ENCODE assay signal across 37 cellular contexts in the genomic region with DNA sequence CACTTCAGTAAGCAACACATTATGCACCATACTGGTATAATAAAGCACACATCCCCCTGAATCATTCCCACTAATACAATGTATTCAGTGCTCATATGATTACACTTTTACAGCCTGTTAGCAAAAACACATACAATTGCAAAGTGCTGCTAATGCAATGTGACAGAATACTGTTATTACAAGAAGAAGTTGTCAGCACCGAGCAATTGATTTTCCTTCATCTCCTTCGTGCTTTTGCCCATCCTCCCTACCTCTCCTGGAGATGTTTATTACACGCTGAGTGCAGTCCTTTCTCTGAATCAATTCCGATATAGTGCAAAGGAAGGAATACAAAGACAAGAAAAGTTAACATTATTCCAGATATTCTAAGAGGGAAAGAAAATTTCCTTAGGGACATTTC.
"Had no signal": no experiment of that assay in that cellular context is flagged by ENCODE, and none has a peak within 500 bp of the region (broad histone marks: within the 10 kb centered on the region; RNA-seq: fewer than 3 reads in every experiment).

No MANE protein-coding gene starts in this region.

- H3K4me3 ChIP-seq: ascending aorta, cardiac muscle cell had no signal

- H3K9me3 ChIP-seq: ascending aorta had no signal

- DNase-seq: activated CD4-positive, alpha-beta memory T cell treated with anti-CD3 and anti-CD28 coated beads, Interleukin-2, amount 10 ng/mL, durations not matched to agents 7 days and 5 days; activated CD4-positive, alpha-beta T cell treated with anti-CD3 and anti-CD28 coated beads for 1 hour; activated CD4-positive, alpha-beta T cell treated with anti-CD3 and anti-CD28 coated beads for 36 hours; activated CD4-positive, alpha-beta T cell treated with anti-CD3 and anti-CD28 coated beads for 48 hours; activated CD4-positive, alpha-beta T cell treated with anti-CD3 and anti-CD28 coated beads, Interleukin-2, amount 10 ng/mL, durations not matched to agents 7 days and 5 days; activated CD4-positive, alpha-beta T cell treated with anti-CD3 and anti-CD28 coated beads, Interleukin-2, amount 50 U/mL, for 48 hours; activated CD4-positive, CD25-positive, alpha-beta regulatory T cell; activated CD8-positive, alpha-beta memory T cell treated with anti-CD3 and anti-CD28 coated beads for 24 hours; activated CD8-positive, alpha-beta memory T cell treated with anti-CD3 and anti-CD28 coated beads, Interleukin-2, amount 10 ng/mL, durations not matched to agents 7 days and 5 days; activated CD8-positive, alpha-beta memory T cell treated with anti-CD3 and anti-CD28 coated beads, Interleukin-2, amount 50 U/mL, for 48 hours; activated CD8-positive, alpha-beta T cell treated with anti-CD3 and anti-CD28 coated beads, Interleukin-2, amount 10 ng/mL, durations not matched to agents 7 days and 5 days; activated effector memory CD4-positive, alpha-beta T cell treated with Interleukin-2 at 50 U/mL for 16 hours; activated gamma-delta T cell; activated naive CD4-positive, alpha-beta T cell treated with anti-CD3 and anti-CD28 coated beads, Interleukin-2, amount 10 ng/mL, durations not matched to agents 7 days and 5 days; activated naive CD4-positive, alpha-beta T cell treated with Interleukin-2 at 50 U/mL for 16 hours; activated naive CD8-positive, alpha-beta T cell treated with anti-CD3 and anti-CD28 coated beads, Interleukin-2, amount 10 ng/mL, durations not matched to agents 7 days and 5 days; activated naive CD8-positive, alpha-beta T cell treated with anti-CD3 and anti-CD28 coated beads, Interleukin-2, amount 50 U/mL, for 24 hours; activated T-cell treated with anti-CD3 and anti-CD28 coated beads, Interleukin-2, amount 50 U/mL, for 24 hours; activated T-cell treated with anti-CD3 and anti-CD28 coated beads, Interleukin-2, amount 50 U/mL, for 48 hours; amygdala; anterior cingulate cortex; caudate nucleus; cerebellar nuclear complex; T-helper 1 cell; T-helper 2 cell; T-helper 9 cell; WERI-Rb-1 had no signal

- H3K4me1 Mint-ChIP-seq: activated CD4-positive, alpha-beta memory T cell treated with anti-CD3 and anti-CD28 coated beads, Interleukin-2, amount 10 ng/mL, durations not matched to agents 7 days and 5 days; activated CD4-positive, alpha-beta T cell treated with anti-CD3 and anti-CD28 coated beads for 36 hours; activated CD4-positive, alpha-beta T cell treated with anti-CD3 and anti-CD28 coated beads, Interleukin-2, amount 10 ng/mL, durations not matched to agents 7 days and 5 days; activated CD8-positive, alpha-beta memory T cell treated with anti-CD3 and anti-CD28 coated beads, Interleukin-2, amount 10 ng/mL, durations not matched to agents 7 days and 5 days; activated naive CD4-positive, alpha-beta T cell treated with anti-CD3 and anti-CD28 coated beads, Interleukin-2, amount 10 ng/mL, durations not matched to agents 7 days and 5 days; activated naive CD4-positive, alpha-beta T cell treated with anti-CD3 and anti-CD28 coated beads, Interleukin-2, amount 50 U/mL, for 24 hours; activated naive CD8-positive, alpha-beta T cell treated with anti-CD3 and anti-CD28 coated beads, Interleukin-2, amount 10 ng/mL, durations not matched to agents 7 days and 5 days; activated naive CD8-positive, alpha-beta T cell treated with anti-CD3 and anti-CD28 coated beads, Interleukin-2, amount 50 U/mL, for 24 hours; central memory CD8-positive, alpha-beta T cell had no signal

- H3K4me3 Mint-ChIP-seq: activated CD4-positive, alpha-beta memory T cell treated with anti-CD3 and anti-CD28 coated beads, Interleukin-2, amount 10 ng/mL, durations not matched to agents 7 days and 5 days; activated CD4-positive, alpha-beta T cell treated with anti-CD3 and anti-CD28 coated beads for 36 hours; activated CD4-positive, alpha-beta T cell treated with anti-CD3 and anti-CD28 coated beads, Interleukin-2, amount 10 ng/mL, durations not matched to agents 7 days and 5 days; activated CD8-positive, alpha-beta memory T cell treated with anti-CD3 and anti-CD28 coated beads, Interleukin-2, amount 10 ng/mL, durations not matched to agents 7 days and 5 days; activated CD8-positive, alpha-beta T cell treated with anti-CD3 and anti-CD28 coated beads, Interleukin-2, amount 10 ng/mL, durations not matched to agents 7 days and 5 days; activated naive CD4-positive, alpha-beta T cell treated with anti-CD3 and anti-CD28 coated beads, Interleukin-2, amount 10 ng/mL, durations not matched to agents 7 days and 5 days; activated naive CD4-positive, alpha-beta T cell treated with anti-CD3 and anti-CD28 coated beads, Interleukin-2, amount 50 U/mL, for 24 hours; activated naive CD8-positive, alpha-beta T cell; activated naive CD8-positive, alpha-beta T cell treated with anti-CD3 and anti-CD28 coated beads, Interleukin-2, amount 10 ng/mL, durations not matched to agents 7 days and 5 days; activated naive CD8-positive, alpha-beta T cell treated with anti-CD3 and anti-CD28 coated beads, Interleukin-2, amount 50 U/mL, for 24 hours; activated T-cell treated with anti-CD3 and anti-CD28 coated beads, Interleukin-2, amount 50 U/mL, for 24 hours; central memory CD8-positive, alpha-beta T cell; T-helper 1 cell treated with Interleukin-12 subunit alpha and Interleukin-12 subunit beta and Interleukin-4 antibody, amounts not matched to agents 30 μg/mL and 1 μg/mL, for 36 hours; T-helper 2 cell treated with Interferon-gamma antibody and Interleukin-4, amounts not matched to agents 5 μg/mL and 100 μg/mL, for 36 hours; WTC11 had no signal

- H3K4me1 ChIP-seq: ascending aorta had no signal

- H3K27me3 Mint-ChIP-seq: activated CD4-positive, alpha-beta memory T cell treated with anti-CD3 and anti-CD28 coated beads, Interleukin-2, amount 10 ng/mL, durations not matched to agents 7 days and 5 days; activated CD4-positive, alpha-beta T cell treated with anti-CD3 and anti-CD28 coated beads for 36 hours; activated CD4-positive, alpha-beta T cell treated with anti-CD3 and anti-CD28 coated beads, Interleukin-2, amount 10 ng/mL, durations not matched to agents 7 days and 5 days; activated CD8-positive, alpha-beta memory T cell treated with anti-CD3 and anti-CD28 coated beads, Interleukin-2, amount 10 ng/mL, durations not matched to agents 7 days and 5 days; activated naive CD4-positive, alpha-beta T cell treated with anti-CD3 and anti-CD28 coated beads, Interleukin-2, amount 10 ng/mL, durations not matched to agents 7 days and 5 days; activated naive CD8-positive, alpha-beta T cell treated with anti-CD3 and anti-CD28 coated beads, Interleukin-2, amount 10 ng/mL, durations not matched to agents 7 days and 5 days; activated naive CD8-positive, alpha-beta T cell treated with anti-CD3 and anti-CD28 coated beads, Interleukin-2, amount 50 U/mL, for 24 hours; activated T-cell treated with anti-CD3 and anti-CD28 coated beads, Interleukin-2, amount 50 U/mL, for 24 hours; brain; central memory CD8-positive, alpha-beta T cell had no signal

- H3K36me3 ChIP-seq: ascending aorta, cardiac muscle cell, WERI-Rb-1 had no signal

- H3K27ac Mint-ChIP-seq: activated CD4-positive, alpha-beta memory T cell treated with anti-CD3 and anti-CD28 coated beads, Interleukin-2, amount 10 ng/mL, durations not matched to agents 7 days and 5 days; activated CD4-positive, alpha-beta T cell treated with anti-CD3 and anti-CD28 coated beads for 36 hours; activated CD4-positive, alpha-beta T cell treated with anti-CD3 and anti-CD28 coated beads, Interleukin-2, amount 10 ng/mL, durations not matched to agents 7 days and 5 days; activated CD8-positive, alpha-beta memory T cell treated with anti-CD3 and anti-CD28 coated beads, Interleukin-2, amount 10 ng/mL, durations not matched to agents 7 days and 5 days; activated CD8-positive, alpha-beta T cell treated with anti-CD3 and anti-CD28 coated beads, Interleukin-2, amount 10 ng/mL, durations not matched to agents 7 days and 5 days; activated naive CD4-positive, alpha-beta T cell treated with anti-CD3 and anti-CD28 coated beads, Interleukin-2, amount 10 ng/mL, durations not matched to agents 7 days and 5 days; activated naive CD4-positive, alpha-beta T cell treated with anti-CD3 and anti-CD28 coated beads, Interleukin-2, amount 50 U/mL, for 24 hours; activated naive CD8-positive, alpha-beta T cell; activated naive CD8-positive, alpha-beta T cell treated with anti-CD3 and anti-CD28 coated beads, Interleukin-2, amount 10 ng/mL, durations not matched to agents 7 days and 5 days; activated naive CD8-positive, alpha-beta T cell treated with anti-CD3 and anti-CD28 coated beads, Interleukin-2, amount 50 U/mL, for 24 hours; activated T-cell treated with anti-CD3 and anti-CD28 coated beads, Interleukin-2, amount 50 U/mL, for 24 hours; activated T-helper 2 cell treated with anti-CD3 and anti-CD28 coated beads, Interferon-gamma antibody, Interleukin-2, Interleukin-4, amounts not matched to agents 10 μg/mL and 5 μg/mL and 100 μg/mL, durations not matched to agents 14 hours and 24 hours and 36 hours; T-helper 1 cell treated with Interleukin-12 subunit alpha and Interleukin-12 subunit beta and Interleukin-4 antibody, amounts not matched to agents 30 μg/mL and 1 μg/mL, for 36 hours; T-helper 2 cell treated with Interferon-gamma antibody and Interleukin-4, amounts not matched to agents 5 μg/mL and 100 μg/mL, for 36 hours had no signal

- H3K36me3 Mint-ChIP-seq: activated CD8-positive, alpha-beta memory T cell treated with anti-CD3 and anti-CD28 coated beads, Interleukin-2, amount 10 ng/mL, durations not matched to agents 7 days and 5 days; activated naive CD4-positive, alpha-beta T cell treated with anti-CD3 and anti-CD28 coated beads, Interleukin-2, amount 10 ng/mL, durations not matched to agents 7 days and 5 days; activated naive CD4-positive, alpha-beta T cell treated with anti-CD3 and anti-CD28 coated beads, Interleukin-2, amount 50 U/mL, for 24 hours; activated naive CD8-positive, alpha-beta T cell; activated naive CD8-positive, alpha-beta T cell treated with anti-CD3 and anti-CD28 coated beads, Interleukin-2, amount 10 ng/mL, durations not matched to agents 7 days and 5 days; brain; WTC11 had no signal

- H3K27me3 ChIP-seq: ascending aorta, cardiac muscle cell had no signal

- H3K27ac ChIP-seq: ascending aorta, cardiac muscle cell, WERI-Rb-1 had no signal

- H3K9me3 Mint-ChIP-seq: activated CD4-positive, alpha-beta memory T cell treated with anti-CD3 and anti-CD28 coated beads, Interleukin-2, amount 10 ng/mL, durations not matched to agents 7 days and 5 days; activated naive CD8-positive, alpha-beta T cell treated with anti-CD3 and anti-CD28 coated beads, Interleukin-2, amount 10 ng/mL, durations not matched to agents 7 days and 5 days; activated naive CD8-positive, alpha-beta T cell treated with anti-CD3 and anti-CD28 coated beads, Interleukin-2, amount 50 U/mL, for 24 hours; activated T-helper 2 cell treated with anti-CD3 and anti-CD28 coated beads, Interferon-gamma antibody, Interleukin-2, Interleukin-4, amounts not matched to agents 10 μg/mL and 5 μg/mL and 100 μg/mL, durations not matched to agents 14 hours and 24 hours and 36 hours; brain; T-helper 2 cell treated with Interferon-gamma antibody and Interleukin-4, amounts not matched to agents 5 μg/mL and 100 μg/mL, for 36 hours had no signal
